In the genomic region with DNA sequence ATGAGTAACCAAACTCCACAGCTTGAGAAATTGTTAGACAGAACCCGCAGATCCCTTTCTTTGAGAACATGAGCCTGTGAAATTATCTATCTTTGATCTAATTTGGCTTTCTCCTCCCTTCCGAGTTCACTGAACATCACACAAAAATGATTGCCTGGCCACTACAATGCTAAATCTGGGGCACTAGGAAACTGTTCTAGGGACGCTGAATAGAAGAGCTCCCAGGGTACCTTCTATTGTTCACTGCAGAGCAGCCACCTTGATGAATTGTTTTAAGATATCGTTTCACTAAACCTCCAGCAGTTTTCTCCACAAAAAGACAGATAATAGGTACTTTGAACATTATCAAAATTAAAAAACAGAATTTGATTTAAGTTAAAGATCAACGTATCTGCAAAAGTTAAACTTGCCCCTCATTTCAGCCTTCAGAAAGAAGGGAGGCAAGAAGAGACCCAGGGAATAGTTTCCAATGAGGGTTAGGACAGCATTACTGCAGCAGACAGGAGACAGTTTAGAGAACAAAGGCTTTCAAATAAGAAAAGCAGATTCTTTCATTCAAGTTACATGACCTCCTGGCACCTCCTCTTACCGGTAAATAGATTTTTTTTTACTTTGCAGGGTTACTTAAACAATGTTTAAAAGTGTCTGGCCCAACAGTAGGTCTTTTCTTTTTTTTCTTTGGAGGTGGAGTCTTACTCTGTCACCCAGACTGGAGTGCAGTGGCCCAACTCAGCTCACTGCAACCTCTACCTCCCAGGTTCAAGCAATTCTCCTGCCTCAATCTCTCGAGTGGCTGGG, we compare ENCODE assay signal across 26 cellular contexts. TPM values are rescaled to one million over a fixed set of nuclear protein-coding genes. Genes with fewer than 3 reads are reported as not detected.
A peak's percentile ranks its signal among the peaks of the same experiment; 100 is the strongest.
DNase-seq lines count a peak whose midpoint lies in the region; ATAC-seq, FAIRE-seq and TF ChIP-seq lines count a peak whose summit lies in the region.
"Had no signal": no experiment of that assay in that cellular context is flagged by ENCODE, and none has a peak within 500 bp of the region (broad histone marks: within the 10 kb centered on the region; RNA-seq: fewer than 3 reads in every experiment).

No MANE protein-coding gene starts in this region.

- DNase-seq in cardiac muscle cell (ENCODE audit: low read depth in 1 of 2, low spot score in 1 of 2) (no peak), cardiac septum (ENCODE audit: low spot score) (no peak), mesothelial cell of epicardium (ENCODE audit: low spot score in 2 of 2, unreplicated experiment in 2 of 2) (no peak), uterus (no peak), nucleus accumbens (lab: John Stamatoyannopoulos, UW) (no peak), urothelium cell line (ENCODE audit: low spot score) (no peak), mucosa of gallbladder (ENCODE audit: low spot score) (no peak)
- DNase-seq: activated naive CD4-positive, alpha-beta T cell treated with anti-CD3 and anti-CD28 coated beads, Interleukin-2, amount 10 ng/mL, durations not matched to agents 7 days and 5 days; cerebellar nuclear complex; effector CD4-positive, alpha-beta T cell; erythroblast; foreskin fibroblast; KG1; left ventricle myocardium inferior; mucosa of descending colon; NCI-H1436 treated with DMSO at 0.1 percent for 48 hours; NCI-H2171; NCI-H524 treated with DMSO at 0.1 percent for 48 hours; occipital lobe; stimulated activated CD4-positive, alpha-beta T cell treated with anti-CD3 and anti-CD28 coated beads, Interleukin-12 subunit alpha, Interleukin-12 subunit beta, amount 100 ng/mL, for 4 hours; T-helper 17 cell had no signal

- peak overlapping the region; percentile 30 for H3K27ac ChIP-seq in cardiac muscle cell
- peak overlapping the region; percentile 47 to 85 for H3K27ac ChIP-seq in uterus
- H3K27ac ChIP-seq: C4-2B, left ventricle myocardium inferior, right atrium auricular region, VCaP had no signal

- H3K9me3 ChIP-seq in cardiac muscle cell (ENCODE audit: low read depth): no peaks in the 10 kb centered on the region
- H3K9me3 ChIP-seq in uterus: no peaks in the 10 kb centered on the region
- H3K9me3 ChIP-seq: HAP-1, left ventricle myocardium inferior, mucosa of descending colon, right atrium auricular region had no signal

- no peaks in the 10 kb centered on the region for H3K4me1 Mint-ChIP-seq in activated T-helper 17 cell treated with anti-CD3 and anti-CD28 coated beads, Interleukin-2, amount 50 U/mL, for 72 hours
- peaks cover 21% of the 10 kb centered on the region for H3K4me1 Mint-ChIP-seq in mesothelial cell of epicardium
- H3K4me1 Mint-ChIP-seq: activated naive CD4-positive, alpha-beta T cell treated with anti-CD3 and anti-CD28 coated beads, Interleukin-2, amount 10 ng/mL, durations not matched to agents 7 days and 5 days had no signal

- no peaks in the 10 kb centered on the region for H3K27me3 Mint-ChIP-seq in activated T-helper 17 cell treated with anti-CD3 and anti-CD28 coated beads, Interleukin-2, amount 50 U/mL, for 72 hours
- H3K27me3 Mint-ChIP-seq in mesothelial cell of epicardium (ENCODE audit: low read depth): no peaks in the 10 kb centered on the region
- H3K27me3 Mint-ChIP-seq: activated naive CD4-positive, alpha-beta T cell treated with anti-CD3 and anti-CD28 coated beads, Interleukin-2, amount 10 ng/mL, durations not matched to agents 7 days and 5 days; T-helper 17 cell had no signal

- intact Hi-C loops in cardiac septum (cut with DNase I): no loop called here
- intact Hi-C loops in uterus (cut with DNase I; ENCODE audit: low total_unique reads): no loop called here

- H3K4me3 Mint-ChIP-seq in activated T-helper 17 cell treated with anti-CD3 and anti-CD28 coated beads, Interleukin-2, amount 50 U/mL, for 72 hours: no peak overlapping the region
- H3K4me3 Mint-ChIP-seq in mesothelial cell of epicardium: no peak overlapping the region
- H3K4me3 Mint-ChIP-seq: activated naive CD4-positive, alpha-beta T cell treated with anti-CD3 and anti-CD28 coated beads, Interleukin-2, amount 10 ng/mL, durations not matched to agents 7 days and 5 days; T-helper 17 cell had no signal

- H3K4me3 ChIP-seq in cardiac muscle cell (no peak overlapping the region), uterus (no peak overlapping the region)
- H3K4me3 ChIP-seq: HAP-1, left ventricle myocardium inferior, mucosa of descending colon, right atrium auricular region had no signal

- H3K9me3 Mint-ChIP-seq in activated T-helper 17 cell treated with anti-CD3 and anti-CD28 coated beads, Interleukin-2, amount 50 U/mL, for 72 hours: no peaks in the 10 kb centered on the region
- no peaks in the 10 kb centered on the region for H3K9me3 Mint-ChIP-seq in mesothelial cell of epicardium
- H3K9me3 Mint-ChIP-seq: activated naive CD4-positive, alpha-beta T cell treated with anti-CD3 and anti-CD28 coated beads, Interleukin-2, amount 10 ng/mL, durations not matched to agents 7 days and 5 days had no signal

- no peak for ATAC-seq in activated T-helper 17 cell treated with anti-CD3 and anti-CD28 coated beads, Interleukin-2, amount 50 U/mL, for 72 hours (replicated peaks)
- ATAC-seq: mucosa of descending colon, T-helper 17 cell had no signal

- H3K36me3 ChIP-seq in cardiac muscle cell (peaks cover 16% of the 10 kb centered on the region), uterus (no peaks in the 10 kb centered on the region)

- peak overlapping the region; percentile 38 for H3K27ac Mint-ChIP-seq in activated T-helper 17 cell treated with anti-CD3 and anti-CD28 coated beads, Interleukin-2, amount 50 U/mL, for 72 hours
- H3K27ac Mint-ChIP-seq in mesothelial cell of epicardium: peak overlapping the region; percentile 69
- H3K27ac Mint-ChIP-seq: activated naive CD4-positive, alpha-beta T cell treated with anti-CD3 and anti-CD28 coated beads, Interleukin-2, amount 10 ng/mL, durations not matched to agents 7 days and 5 days; T-helper 17 cell had no signal

- no peak for FAIRE-seq in urothelium cell line (lab: Jason Lieb, UNC)

- H3K27me3 ChIP-seq in cardiac muscle cell (no peaks in the 10 kb centered on the region), uterus (no peaks in the 10 kb centered on the region)
- H3K27me3 ChIP-seq: right atrium auricular region had no signal

- no peaks in the 10 kb centered on the region for H3K4me1 ChIP-seq in cardiac muscle cell (ENCODE audit: low read depth)
- peaks cover 0 to 18% of the 10 kb centered on the region in 2 donors for H3K4me1 ChIP-seq in uterus
- H3K4me1 ChIP-seq: left ventricle myocardium inferior, right atrium auricular region had no signal

- TF ChIP-seq CTCF in cardiac muscle cell (IDR thresholded peaks at IDR 0.05; ENCODE audit: low read depth, low read length) (no peak), mesothelial cell of epicardium (IDR thresholded peaks at IDR 0.05; ENCODE audit: unreplicated experiment) (no peak), uterus (IDR thresholded peaks at IDR 0.05) (no peak)

- H3K36me3 Mint-ChIP-seq in activated T-helper 17 cell treated with anti-CD3 and anti-CD28 coated beads, Interleukin-2, amount 50 U/mL, for 72 hours (ENCODE audit: low read depth): peaks cover 89% of the 10 kb centered on the region
- H3K36me3 Mint-ChIP-seq in mesothelial cell of epicardium: peaks cover 28% of the 10 kb centered on the region

- TF ChIP-seq POLR2A in uterus (IDR thresholded peaks at IDR 0.05): no peak

RNA-seq across cellular contexts. Expression of gene SINHCAF, which starts 47.3 kb away (rescaled TPM):
- total RNA-seq in cardiac muscle cell (137 and 176 TPM in 2 replicates), cardiac septum (10.3 TPM), mesothelial cell of epicardium (241 to 262 TPM (median 246 TPM) in 3 replicates), uterus (100 to 1,000 TPM in 2 of 4 donors, 10 to 100 TPM in 2; 26.1 to 237 (median 109) TPM), mucosa of gallbladder (73.3 TPM)
- 102 and 172 TPM in 2 replicates for polyA plus RNA-seq in cardiac muscle cell
- 100 to 1,000 TPM; 160 to 222 TPM for total RNA-seq in activated T-helper 17 cell treated with anti-CD3 and anti-CD28 coated beads, Interleukin-2, amount 50 U/mL, for 72 hours
